8 cellular contexts compared by ENCODE assay signal in the genomic region with DNA sequence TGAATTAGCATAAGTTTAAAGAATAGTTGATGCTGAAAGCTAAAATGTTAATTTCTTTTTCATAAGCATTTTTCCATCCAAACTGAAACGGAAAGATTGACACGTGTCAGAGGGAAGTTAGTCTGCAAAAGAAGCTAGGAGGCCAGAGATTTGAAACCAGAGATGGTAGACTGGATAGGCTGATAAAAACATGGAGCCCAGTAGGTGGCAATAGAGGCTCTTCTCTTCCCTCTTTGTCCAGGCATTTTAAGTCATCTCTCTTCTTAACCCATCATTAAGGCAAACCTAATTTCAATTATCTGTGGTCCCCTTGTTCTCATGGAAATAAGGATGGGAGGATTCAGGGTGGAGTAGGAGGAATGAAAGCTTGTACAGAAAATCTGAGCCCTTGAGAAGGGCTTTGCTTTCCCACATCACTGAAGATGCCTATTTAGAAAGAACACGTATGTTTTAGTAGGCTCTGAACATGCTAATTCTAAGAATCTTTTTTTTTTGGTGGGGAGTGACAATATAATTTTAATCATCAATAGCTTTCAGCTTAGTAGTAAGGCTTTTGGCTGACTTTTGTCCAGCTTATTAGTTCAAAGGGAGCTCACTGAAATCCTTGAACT.
DNase-seq lines count a peak whose midpoint lies in the region; ATAC-seq and TF ChIP-seq lines count a peak whose summit lies in the region.

No MANE protein-coding gene starts in this region.

- peak; percentile 90 for TF ChIP-seq RAD21 in SK-N-SH (IDR thresholded peaks at IDR 0.05; ENCODE audit: low read length)

- H3K4me1 ChIP-seq in SK-N-SH (ENCODE audit: control insufficient read depth in 1 of 2, insufficient read depth in 2 of 2, low read depth in 1 of 2, low read length in 1 of 2) (peaks cover 0 to 2% of the 10 kb centered on the region in 2 experiments; a peak in 2 of 4 replicates), sigmoid colon (no peaks in the 10 kb centered on the region)

- TF ChIP-seq CTCF in GM10248 (IDR thresholded peaks at IDR 0.05; ENCODE audit: control extremely low read depth, extremely low read depth, low read depth, missing control alignments) (peak; percentile 41), SK-N-SH (IDR thresholded peaks at IDR 0.05) (peak; percentile 74), foreskin fibroblast (IDR thresholded peaks at IDR 0.05; ENCODE audit: low read depth, low read length) (peak; percentile 73), sigmoid colon (IDR thresholded peaks at IDR 0.05) (peak; percentile 46 to 62 (median 50))

- no peaks in the 10 kb centered on the region for H3K79me2 ChIP-seq in SK-N-SH (ENCODE audit: insufficient read depth)

- 32% methylated on average over 3 of the region's 3 CpGs for WGBS in SK-N-SH (ENCODE audit: low lambda C conversion rate)
- 30 to 35% methylated on average over 3 of the region's 3 CpGs for WGBS in sigmoid colon, 2 donors

- POLR2A ChIA-PET in GM10248 (lab: Yijun Ruan, JAX) (no interaction called here), SK-N-SH (lab: Yijun Ruan, JAX) (no interaction called here)

- TF ChIP-seq EP300 in SK-N-SH (IDR thresholded peaks at IDR 0.05; ENCODE audit: borderline replicate concordance in 1 of 2, low read depth in 1 of 2, low read length in 1 of 2), result no peak
- no peak for TF ChIP-seq EP300 in sigmoid colon (IDR thresholded peaks at IDR 0.05)

- CTCF ChIA-PET in GM10248 (lab: Yijun Ruan, JAX), result interaction anchor here (0.8 to 8.5 kb wide), 28 partner anchors 8 to 1021 kb away, joined by 3 to 81 read pairs (median 4); no protein-coding TSS in a partner anchor
- CTCF ChIA-PET in SK-N-SH (lab: Yijun Ruan, JAX), result interaction anchor here (0.6 to 16.9 kb wide), 57 partner anchors 10 to 1079 kb away, joined by 3 to 226 read pairs (median 4); partner anchors contain the start of gene PRDM6

- no peaks in the 10 kb centered on the region; the same call in 1 of the 2 replicates for H3K27me3 ChIP-seq in SK-N-SH (ENCODE audit: insufficient read depth)
- H3K27me3 ChIP-seq in sigmoid colon, result no peaks in the 10 kb centered on the region

- ATAC-seq in HG03521 (IDR thresholded peaks at IDR 0.05; ENCODE audit: unreplicated experiment) (no peak), GM19023 (IDR thresholded peaks at IDR 0.05; ENCODE audit: unreplicated experiment) (no peak)

- no peaks in the 10 kb centered on the region for H3K9me2 ChIP-seq in SK-N-SH

- no peak overlapping the region for H3K9ac ChIP-seq in SK-N-SH

- H2AFZ ChIP-seq in SK-N-SH (ENCODE audit: low read depth), result no peak overlapping the region

- H3K4me3 ChIP-seq in SK-N-SH (ENCODE audit: low read depth in 2 of 2, low read length in 1 of 2) (no peak overlapping the region), foreskin fibroblast (ENCODE audit: low read depth in 1 of 2, low read length in 2 of 2) (no peak overlapping the region), sigmoid colon (no peak overlapping the region)

- H3F3A ChIP-seq in SK-N-SH (replicated peaks; ENCODE audit: insufficient read depth), result no peaks in the 10 kb centered on the region

- H4K20me1 ChIP-seq in SK-N-SH (ENCODE audit: insufficient read depth), result no peaks in the 10 kb centered on the region

- intact Hi-C loops in sigmoid colon (cut with DNase I), result loop anchor here (10.0 kb wide), 2 partner anchors 109 to 299 kb away; no protein-coding TSS in a partner anchor

- H3K4me2 ChIP-seq in SK-N-SH, result no peak overlapping the region

- no peak for TF ChIP-seq POLR2A in sigmoid colon (IDR thresholded peaks at IDR 0.05)

- H3K27ac ChIP-seq in SK-N-SH (ENCODE audit: low read depth in 2 of 2, low read length in 1 of 2), result no peak overlapping the region
- no peak overlapping the region for H3K27ac ChIP-seq in sigmoid colon

- H3K9me3 ChIP-seq in SK-N-SH (no peaks in the 10 kb centered on the region), sigmoid colon (no peaks in the 10 kb centered on the region)

- H3K36me3 ChIP-seq in SK-N-SH (replicated peaks in 1 of 2; ENCODE audit: control insufficient read depth in 1 of 2, insufficient read depth in 2 of 2, low read length in 1 of 2) (no peaks in the 10 kb centered on the region), sigmoid colon (no peaks in the 10 kb centered on the region)

- DNase-seq in GM10248 (ENCODE audit: extremely low spot score) (no peak), NCI-H1092 treated with DMSO at 0.1 percent for 48 hours (lab: John Stamatoyannopoulos, UW) (peak; percentile 61), SK-N-SH (peak; percentile 35), foreskin fibroblast (peak in 1 of 2 donors; percentile 78), sigmoid colon (no peak), middle frontal gyrus (ENCODE audit: extremely low spot score, low spot score) (no peak)

TF ChIP-seq in SK-N-SH, 30 proteins besides CTCF, POLR2A, EP300 and RAD21:
- no peak for TF ChIP-seq RCOR1 (IDR thresholded peaks at IDR 0.05; ENCODE audit: low read length)
- peak; percentile 64 for TF ChIP-seq SMC3 (IDR thresholded peaks at IDR 0.05; ENCODE audit: low read depth, low read length)

Comparison
In these comparisons a context has a peak if more than half of its experiments do, and no peak if none do; other contexts are left out.
1. DNase-seq: peak in NCI-H1092 treated with DMSO at 0.1 percent for 48 hours (single experiment) and SK-N-SH (single experiment); none in GM10248 (single experiment), sigmoid colon (single experiment) and middle frontal gyrus (single experiment).
2. Peak in every context shown above with its lines, with median percentiles within 50 percentile points of each other: CTCF ChIP-seq.